2 cellular contexts compared by ENCODE assay signal in the genomic region with DNA sequence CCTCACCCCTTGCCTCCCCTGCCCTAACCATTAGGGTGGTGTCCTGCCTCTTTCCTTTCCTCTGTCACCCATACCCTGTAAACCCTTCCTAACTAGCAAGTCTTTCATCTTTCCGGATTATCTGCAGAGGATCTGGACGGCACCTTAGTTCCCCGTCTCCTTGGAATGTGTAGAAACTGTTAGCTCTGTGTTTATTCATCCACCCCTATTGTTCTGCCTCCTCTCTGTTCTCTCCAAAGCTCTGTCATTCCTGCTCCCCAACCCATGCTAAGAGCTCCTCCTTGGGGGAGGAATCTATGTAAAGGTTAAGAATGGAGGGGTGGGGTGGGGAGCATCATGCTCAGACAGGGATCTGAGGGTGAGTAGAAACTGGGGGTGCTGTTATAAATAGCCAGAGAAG.
TF ChIP-seq lines count a peak whose summit lies in the region.

No MANE protein-coding gene starts in this region.

TF ChIP-seq in GM23338, 12 proteins besides CTCF, POLR2A, EP300 and RAD21:
- TF ChIP-seq STAT1 (IDR thresholded peaks at IDR 0.05; ENCODE audit: unreplicated experiment) (no peak), ZNF114 (CRISPR knock-in tag; IDR thresholded peaks at IDR 0.05) (no peak)
- TF ChIP-seq, protein P1, sequence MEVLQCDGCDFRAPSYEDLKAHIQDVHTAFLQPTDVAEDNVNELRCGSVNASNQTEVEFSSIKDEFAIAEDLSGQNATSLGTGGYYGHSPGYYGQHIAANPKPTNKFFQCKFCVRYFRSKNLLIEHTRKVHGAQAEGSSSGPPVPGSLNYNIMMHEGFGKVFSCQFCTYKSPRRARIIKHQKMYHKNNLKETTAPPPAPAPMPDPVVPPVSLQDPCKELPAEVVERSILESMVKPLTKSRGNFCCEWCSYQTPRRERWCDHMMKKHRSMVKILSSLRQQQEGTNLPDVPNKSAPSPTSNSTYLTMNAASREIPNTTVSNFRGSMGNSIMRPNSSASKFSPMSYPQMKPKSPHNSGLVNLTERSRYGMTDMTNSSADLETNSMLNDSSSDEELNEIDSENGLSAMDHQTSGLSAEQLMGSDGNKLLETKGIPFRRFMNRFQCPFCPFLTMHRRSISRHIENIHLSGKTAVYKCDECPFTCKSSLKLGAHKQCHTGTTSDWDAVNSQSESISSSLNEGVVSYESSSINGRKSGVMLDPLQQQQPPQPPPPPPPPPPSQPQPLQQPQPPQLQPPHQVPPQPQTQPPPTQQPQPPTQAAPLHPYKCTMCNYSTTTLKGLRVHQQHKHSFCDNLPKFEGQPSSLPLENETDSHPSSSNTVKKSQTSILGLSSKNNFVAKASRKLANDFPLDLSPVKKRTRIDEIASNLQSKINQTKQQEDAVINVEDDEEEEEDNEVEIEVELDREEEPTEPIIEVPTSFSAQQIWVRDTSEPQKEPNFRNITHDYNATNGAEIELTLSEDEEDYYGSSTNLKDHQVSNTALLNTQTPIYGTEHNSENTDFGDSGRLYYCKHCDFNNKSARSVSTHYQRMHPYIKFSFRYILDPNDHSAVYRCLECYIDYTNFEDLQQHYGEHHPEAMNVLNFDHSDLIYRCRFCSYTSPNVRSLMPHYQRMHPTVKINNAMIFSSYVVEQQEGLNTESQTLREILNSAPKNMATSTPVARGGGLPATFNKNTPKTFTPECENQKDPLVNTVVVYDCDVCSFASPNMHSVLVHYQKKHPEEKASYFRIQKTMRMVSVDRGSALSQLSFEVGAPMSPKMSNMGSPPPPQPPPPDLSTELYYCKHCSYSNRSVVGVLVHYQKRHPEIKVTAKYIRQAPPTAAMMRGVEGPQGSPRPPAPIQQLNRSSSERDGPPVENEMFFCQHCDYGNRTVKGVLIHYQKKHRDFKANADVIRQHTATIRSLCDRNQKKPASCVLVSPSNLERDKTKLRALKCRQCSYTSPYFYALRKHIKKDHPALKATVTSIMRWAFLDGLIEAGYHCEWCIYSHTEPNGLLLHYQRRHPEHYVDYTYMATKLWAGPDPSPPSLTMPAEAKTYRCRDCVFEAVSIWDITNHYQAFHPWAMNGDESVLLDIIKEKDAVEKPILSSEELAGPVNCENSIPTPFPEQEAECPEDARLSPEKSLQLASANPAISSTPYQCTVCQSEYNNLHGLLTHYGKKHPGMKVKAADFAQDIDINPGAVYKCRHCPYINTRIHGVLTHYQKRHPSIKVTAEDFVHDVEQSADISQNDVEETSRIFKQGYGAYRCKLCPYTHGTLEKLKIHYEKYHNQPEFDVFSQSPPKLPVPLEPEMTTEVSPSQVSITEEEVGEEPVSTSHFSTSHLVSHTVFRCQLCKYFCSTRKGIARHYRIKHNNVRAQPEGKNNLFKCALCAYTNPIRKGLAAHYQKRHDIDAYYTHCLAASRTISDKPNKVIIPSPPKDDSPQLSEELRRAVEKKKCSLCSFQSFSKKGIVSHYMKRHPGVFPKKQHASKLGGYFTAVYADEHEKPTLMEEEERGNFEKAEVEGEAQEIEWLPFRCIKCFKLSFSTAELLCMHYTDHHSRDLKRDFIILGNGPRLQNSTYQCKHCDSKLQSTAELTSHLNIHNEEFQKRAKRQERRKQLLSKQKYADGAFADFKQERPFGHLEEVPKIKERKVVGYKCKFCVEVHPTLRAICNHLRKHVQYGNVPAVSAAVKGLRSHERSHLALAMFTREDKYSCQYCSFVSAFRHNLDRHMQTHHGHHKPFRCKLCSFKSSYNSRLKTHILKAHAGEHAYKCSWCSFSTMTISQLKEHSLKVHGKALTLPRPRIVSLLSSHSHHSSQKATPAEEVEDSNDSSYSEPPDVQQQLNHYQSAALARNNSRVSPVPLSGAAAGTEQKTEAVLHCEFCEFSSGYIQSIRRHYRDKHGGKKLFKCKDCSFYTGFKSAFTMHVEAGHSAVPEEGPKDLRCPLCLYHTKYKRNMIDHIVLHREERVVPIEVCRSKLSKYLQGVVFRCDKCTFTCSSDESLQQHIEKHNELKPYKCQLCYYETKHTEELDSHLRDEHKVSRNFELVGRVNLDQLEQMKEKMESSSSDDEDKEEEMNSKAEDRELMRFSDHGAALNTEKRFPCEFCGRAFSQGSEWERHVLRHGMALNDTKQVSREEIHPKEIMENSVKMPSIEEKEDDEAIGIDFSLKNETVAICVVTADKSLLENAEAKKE (CRISPR knock-in tag; IDR thresholded peaks at IDR 0.05) = 0 out of 2 replicates have a peak, but pooled peaks have one; percentile 25
- TF ChIP-seq, protein P2, sequence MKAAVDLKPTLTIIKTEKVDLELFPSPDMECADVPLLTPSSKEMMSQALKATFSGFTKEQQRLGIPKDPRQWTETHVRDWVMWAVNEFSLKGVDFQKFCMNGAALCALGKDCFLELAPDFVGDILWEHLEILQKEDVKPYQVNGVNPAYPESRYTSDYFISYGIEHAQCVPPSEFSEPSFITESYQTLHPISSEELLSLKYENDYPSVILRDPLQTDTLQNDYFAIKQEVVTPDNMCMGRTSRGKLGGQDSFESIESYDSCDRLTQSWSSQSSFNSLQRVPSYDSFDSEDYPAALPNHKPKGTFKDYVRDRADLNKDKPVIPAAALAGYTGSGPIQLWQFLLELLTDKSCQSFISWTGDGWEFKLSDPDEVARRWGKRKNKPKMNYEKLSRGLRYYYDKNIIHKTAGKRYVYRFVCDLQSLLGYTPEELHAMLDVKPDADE (IDR thresholded peaks at IDR 0.05) = no peak

TF ChIP-seq in Ishikawa, 13 proteins besides CTCF, POLR2A, EP300 and RAD21:
- TF ChIP-seq NFIC (IDR thresholded peaks at IDR 0.05) (no peak), TEAD4 (IDR thresholded peaks at IDR 0.05) (no peak), CREB1 (IDR thresholded peaks at IDR 0.05; ENCODE audit: low read depth) (no peak), TAF1 (IDR thresholded peaks at IDR 0.05; ENCODE audit: low read depth) (no peak), CEBPB (IDR thresholded peaks at IDR 0.05) (no peak)
- TF ChIP-seq, protein P3, sequence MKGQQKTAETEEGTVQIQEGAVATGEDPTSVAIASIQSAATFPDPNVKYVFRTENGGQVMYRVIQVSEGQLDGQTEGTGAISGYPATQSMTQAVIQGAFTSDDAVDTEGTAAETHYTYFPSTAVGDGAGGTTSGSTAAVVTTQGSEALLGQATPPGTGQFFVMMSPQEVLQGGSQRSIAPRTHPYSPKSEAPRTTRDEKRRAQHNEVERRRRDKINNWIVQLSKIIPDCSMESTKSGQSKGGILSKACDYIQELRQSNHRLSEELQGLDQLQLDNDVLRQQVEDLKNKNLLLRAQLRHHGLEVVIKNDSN (IDR thresholded peaks at IDR 0.05) = no peak
